8 cellular contexts compared by ENCODE assay signal in the genomic region with DNA sequence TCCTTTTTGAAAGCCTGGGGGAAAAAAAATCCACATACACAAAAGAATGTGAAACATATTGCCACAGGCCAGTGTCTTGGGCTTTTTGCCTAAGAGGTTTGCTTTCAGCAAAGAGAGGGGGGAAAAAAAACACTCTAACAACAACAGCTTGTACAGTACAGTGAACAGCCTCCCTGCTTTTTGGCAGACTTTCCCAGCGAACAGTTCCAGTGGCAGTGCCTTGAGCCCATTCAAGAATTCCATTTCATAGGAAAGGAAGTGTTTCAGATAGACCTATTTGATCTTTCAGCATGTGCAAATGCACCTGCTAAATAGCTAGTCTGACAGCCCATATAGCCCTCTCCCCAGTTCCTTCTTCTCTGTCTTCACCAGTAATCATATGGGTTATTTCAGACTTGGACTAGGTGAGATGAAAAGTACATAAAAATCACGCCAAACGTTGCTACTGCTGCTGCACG. TPM values are rescaled to one million over a fixed set of nuclear protein-coding genes. Genes with fewer than 3 reads are reported as not detected.
DNase-seq lines count a peak whose midpoint lies in the region; ATAC-seq and TF ChIP-seq lines count a peak whose summit lies in the region.

No MANE protein-coding gene starts in this region.

- H3K27ac Mint-ChIP-seq in CD4-positive, alpha-beta T cell: peak overlapping the region; percentile 28
- peak overlapping the region; percentile 90 for H3K27ac Mint-ChIP-seq in activated naive CD8-positive, alpha-beta T cell treated with anti-CD3 and anti-CD28 coated beads, Interleukin-2, amount 10 ng/mL, durations not matched to agents 7 days and 5 days

- POLR2A ChIA-PET in CD4-positive, alpha-beta T cell (lab: Charles Lee): interaction anchor here (0.6 to 2.2 kb wide), 9 partner anchors 9 to 40 kb away, joined by 3 to 12 read pairs (median 5); no protein-coding TSS in a partner anchor
- POLR2A ChIA-PET in activated naive CD8-positive, alpha-beta T cell treated with anti-CD3 and anti-CD28 coated beads, Interleukin-2, amount 10 ng/mL, durations not matched to agents 7 days and 5 days (lab: Charles Lee): interaction anchor here (1.0 to 2.3 kb wide), 7 partner anchors 13 to 38 kb away, joined by 3 to 7 read pairs (median 4); no protein-coding TSS in a partner anchor

- H3K27me3 ChIP-seq in CD4-positive, alpha-beta T cell (ENCODE audit: control insufficient read depth, insufficient read depth, low read length): no peaks in the 10 kb centered on the region
- H3K27me3 ChIP-seq in gastrocnemius medialis: no peaks in the 10 kb centered on the region

- TF ChIP-seq CTCF in CD4-positive, alpha-beta T cell (IDR thresholded peaks at IDR 0.05): no peak
- TF ChIP-seq CTCF in gastrocnemius medialis (IDR thresholded peaks at IDR 0.05 in 4 of 5, conservative IDR thresholded peaks at IDR 0.05 in 1 of 5): no peak

- DNase-seq in CD4-positive, alpha-beta T cell: no peak
- no peak for DNase-seq in activated naive CD8-positive, alpha-beta T cell treated with anti-CD3 and anti-CD28 coated beads, Interleukin-2, amount 10 ng/mL, durations not matched to agents 7 days and 5 days
- DNase-seq in hippocampal formation (lab: John Stamatoyannopoulos, UW) (peak; percentile 18 to 22), gastrocnemius medialis (no peak), NCI-H1436 (lab: John Stamatoyannopoulos, UW) (no peak), MV-4-11 (lab: John Stamatoyannopoulos, UW) (no peak)

- H3K27me3 Mint-ChIP-seq in CD4-positive, alpha-beta T cell: no peaks in the 10 kb centered on the region
- peaks cover 2% of the 10 kb centered on the region for H3K27me3 Mint-ChIP-seq in activated naive CD8-positive, alpha-beta T cell treated with anti-CD3 and anti-CD28 coated beads, Interleukin-2, amount 10 ng/mL, durations not matched to agents 7 days and 5 days

- H3K9me3 ChIP-seq in CD4-positive, alpha-beta T cell (ENCODE audit: control insufficient read depth, low read length): no peaks in the 10 kb centered on the region
- no peaks in the 10 kb centered on the region for H3K9me3 ChIP-seq in gastrocnemius medialis

- H3K4me3 Mint-ChIP-seq in CD4-positive, alpha-beta T cell: peak overlapping the region; percentile 92
- peak overlapping the region; percentile 97 for H3K4me3 Mint-ChIP-seq in activated naive CD8-positive, alpha-beta T cell treated with anti-CD3 and anti-CD28 coated beads, Interleukin-2, amount 10 ng/mL, durations not matched to agents 7 days and 5 days

- in situ Hi-C loops in gastrocnemius medialis (cut with MboI; ENCODE audit: low sequenced_read_pairs in 4 of 4): no loop called here

- TF ChIP-seq POLR2A in gastrocnemius medialis (IDR thresholded peaks at IDR 0.05): no peak

- peak overlapping the region; percentile 62 to 84 (median 71) for H3K4me3 ChIP-seq in gastrocnemius medialis

- peak; percentile 39 for ATAC-seq in CD4-positive, alpha-beta T cell (ENCODE audit: poor library complexity)
- ATAC-seq in GM19463 (IDR thresholded peaks at IDR 0.05; ENCODE audit: unreplicated experiment) (peak; percentile 30), HG03571 (IDR thresholded peaks at IDR 0.05; ENCODE audit: unreplicated experiment) (peak; percentile 26), gastrocnemius medialis (peak; percentile 40 to 57)
- ATAC-seq in activated naive CD8-positive, alpha-beta T cell treated with anti-CD3 and anti-CD28 coated beads, Interleukin-2, amount 10 ng/mL, durations not matched to agents 7 days and 5 days (ENCODE audit: low read depth): peak; percentile 41

- CTCF ChIA-PET in CD4-positive, alpha-beta T cell (lab: Charles Lee): interaction anchor here (0.8 to 2.0 kb wide), 5 partner anchors 21 to 110 kb away, joined by 3 to 6 read pairs (median 3); no protein-coding TSS in a partner anchor

- intact Hi-C loops in CD4-positive, alpha-beta T cell (cut with DNase I, micrococcal nuclease): loop anchor here in 1 of 2 experiments (2.0 kb wide), 1 partner anchor 35 kb away; no protein-coding TSS in a partner anchor
- intact Hi-C loops in gastrocnemius medialis (cut with DNase I; ENCODE audit: low total_unique reads): loop anchor here (2.0 kb wide), 1 partner anchor 25 kb away; no protein-coding TSS in a partner anchor

- no peak overlapping the region for H3K27ac ChIP-seq in CD4-positive, alpha-beta T cell (ENCODE audit: low read depth, low read length)
- H3K27ac ChIP-seq in gastrocnemius medialis: peak overlapping the region; percentile 83 to 92 (median 88)

- no peaks in the 10 kb centered on the region for H3K9me3 Mint-ChIP-seq in CD4-positive, alpha-beta T cell
- H3K9me3 Mint-ChIP-seq in activated naive CD8-positive, alpha-beta T cell treated with anti-CD3 and anti-CD28 coated beads, Interleukin-2, amount 10 ng/mL, durations not matched to agents 7 days and 5 days: no peaks in the 10 kb centered on the region

- H3K36me3 Mint-ChIP-seq in CD4-positive, alpha-beta T cell (ENCODE audit: low read depth): no peaks in the 10 kb centered on the region
- peaks cover 21% of the 10 kb centered on the region for H3K36me3 Mint-ChIP-seq in activated naive CD8-positive, alpha-beta T cell treated with anti-CD3 and anti-CD28 coated beads, Interleukin-2, amount 10 ng/mL, durations not matched to agents 7 days and 5 days

- H3K36me3 ChIP-seq in gastrocnemius medialis: peaks cover 0 to 5% of the 10 kb centered on the region in 2 donors

- H3K4me1 Mint-ChIP-seq in CD4-positive, alpha-beta T cell (ENCODE audit: low read depth): peaks cover 31% of the 10 kb centered on the region
- H3K4me1 Mint-ChIP-seq in activated naive CD8-positive, alpha-beta T cell treated with anti-CD3 and anti-CD28 coated beads, Interleukin-2, amount 10 ng/mL, durations not matched to agents 7 days and 5 days: peaks cover 47% of the 10 kb centered on the region

- peaks cover 20 to 46% of the 10 kb centered on the region in 2 donors for H3K4me1 ChIP-seq in gastrocnemius medialis

RNA-seq across cellular contexts. Expression of a gene that starts 0.5 kb away (rescaled TPM):
- 1 to 10 TPM in 1 of 2 experiments, under 1 TPM in 1; 0.71 to 1.3 TPM for total RNA-seq in CD4-positive, alpha-beta T cell
- 10 to 100 TPM; 12.1 to 12.7 TPM for total RNA-seq in activated naive CD8-positive, alpha-beta T cell treated with anti-CD3 and anti-CD28 coated beads, Interleukin-2, amount 10 ng/mL, durations not matched to agents 7 days and 5 days
- total RNA-seq in gastrocnemius medialis: 1 to 10 TPM; 5.2 to 9.2 (median 6.5) TPM

Comparison
In these comparisons a context has a peak if more than half of its experiments do, and no peak if none do; other contexts are left out.
1. DNase-seq: peak in hippocampal formation (2 of 2); none in CD4-positive, alpha-beta T cell (0 of 10), activated naive CD8-positive, alpha-beta T cell treated with anti-CD3 and anti-CD28 coated beads, Interleukin-2, amount 10 ng/mL, durations not matched to agents 7 days and 5 days (single experiment), gastrocnemius medialis (0 of 2), NCI-H1436 (single experiment) and MV-4-11 (single experiment).
2. Peak in every context shown above with its lines, with median percentiles within 50 percentile points of each other: ATAC-seq.